14 cellular contexts compared by ENCODE assay signal in genomic region chr4:104901438-104901837, GRCh38.
A peak's percentile ranks its signal among the peaks of the same experiment; 100 is the strongest.
DNase-seq lines count a peak whose midpoint lies in the region; ATAC-seq and TF ChIP-seq lines count a peak whose summit lies in the region.
"Had no signal": no experiment of that assay in that cellular context is flagged by ENCODE, and none has a peak within 500 bp of the region (broad histone marks: within the 10 kb centered on the region; RNA-seq: fewer than 3 reads in every experiment).

No MANE protein-coding gene starts in this region.

- H3K4me1 ChIP-seq in PC-3 (ENCODE audit: insufficient read depth, low read length) = no peaks in the 10 kb centered on the region
- peaks cover 4% of the 10 kb centered on the region for H3K4me1 ChIP-seq in foreskin keratinocyte
- no peaks in the 10 kb centered on the region for H3K4me1 ChIP-seq in ascending aorta
- H3K4me1 ChIP-seq: A549 had no signal

- CTCF ChIA-PET in PC-3 (lab: Charles Lee) = no interaction called here

- no peaks in the 10 kb centered on the region for H3K79me2 ChIP-seq in PC-3 (ENCODE audit: low read length)

- intact Hi-C loops in PC-3 (cut with micrococcal nuclease) = no loop called here
- intact Hi-C loops in ascending aorta (cut with DNase I) = no loop called here

- peak; percentile 9 for DNase-seq in NCI-H2171 treated with DMSO at 0.1 percent for 48 hours (lab: John Stamatoyannopoulos, UW)
- DNase-seq in NCI-H2171 (lab: John Stamatoyannopoulos, UW) = no peak
- DNase-seq in PC-3 = no peak
- peak in 1 of 2 donors; percentile 20 for DNase-seq in foreskin keratinocyte
- peak; percentile 33 for DNase-seq in renal cortical epithelial cell (ENCODE audit: low read depth)
- no peak for DNase-seq in HuH-7 (ENCODE audit: low spot score)
- no peak for DNase-seq in ACHN
- no peak for DNase-seq in ascending aorta (ENCODE audit: low spot score in 2 of 2)
- DNase-seq: activated CD4-positive, alpha-beta T cell treated with anti-CD3 and anti-CD28 coated beads for 36 hours; activated naive CD4-positive, alpha-beta T cell; stimulated activated naive CD4-positive, alpha-beta T cell had no signal

- TF ChIP-seq CTCF in PC-3 (conservative IDR thresholded peaks at IDR 0.05; ENCODE audit: low read depth, low read length) = 0 out of 2 replicates have a peak, but pooled peaks have one; percentile 11
- TF ChIP-seq CTCF in foreskin keratinocyte (conservative IDR thresholded peaks at IDR 0.05) = peak; percentile 47
- no peak for TF ChIP-seq CTCF in ascending aorta (IDR thresholded peaks at IDR 0.05)

- no peak overlapping the region for H3K9ac ChIP-seq in PC-3 (ENCODE audit: low read length)

- POLR2A ChIA-PET in PC-3 (lab: Charles Lee; ENCODE audit: unreplicated experiment) = no interaction called here

- no peak overlapping the region for H3K27ac ChIP-seq in PC-3 (ENCODE audit: low read length)
- no peak overlapping the region for H3K27ac ChIP-seq in foreskin keratinocyte
- H3K27ac ChIP-seq in ascending aorta = no peak overlapping the region
- H3K27ac ChIP-seq: A549 had no signal

- H3K9me3 ChIP-seq in PC-3 (ENCODE audit: low read length) = no peaks in the 10 kb centered on the region
- H3K9me3 ChIP-seq in ascending aorta = no peaks in the 10 kb centered on the region
- H3K9me3 ChIP-seq: A549 had no signal

- no peak overlapping the region for H3K4me2 ChIP-seq in PC-3 (ENCODE audit: low read length)
- H3K4me2 ChIP-seq: A549 had no signal

- BruUV-seq in PC-3 (replicated peaks; lab: Mats Ljungman, UMichigan) = no TSS peak

- H3K36me3 ChIP-seq in PC-3 (ENCODE audit: low read depth, low read length) (no peaks in the 10 kb centered on the region), ascending aorta (no peaks in the 10 kb centered on the region)

- no peak overlapping the region for H2AFZ ChIP-seq in PC-3 (ENCODE audit: low read length)

- in situ Hi-C loops in ACHN (cut with HindIII; ENCODE audit: low pct_ligation_motif_present, low pct_unique_long_range_greater_than_20kb, low sequenced_read_pairs) = no loop called here

- H3K27me3 ChIP-seq in PC-3 (ENCODE audit: low read length) = no peaks in the 10 kb centered on the region
- no peaks in the 10 kb centered on the region for H3K27me3 ChIP-seq in foreskin keratinocyte
- no peaks in the 10 kb centered on the region for H3K27me3 ChIP-seq in ascending aorta

- no peaks in the 10 kb centered on the region for H3K9me2 ChIP-seq in PC-3 (replicated peaks; ENCODE audit: low read length)

- no peak for ATAC-seq in PC-3
- peak; percentile 32 for ATAC-seq in foreskin keratinocyte
- ATAC-seq: A549; activated CD4-positive, alpha-beta T cell treated with anti-CD3 and anti-CD28 coated beads for 36 hours; K562; Panc1 had no signal

- H4K20me1 ChIP-seq in PC-3 (ENCODE audit: low read length) = no peaks in the 10 kb centered on the region

- no peaks in the 10 kb centered on the region for H3F3A ChIP-seq in PC-3 (ENCODE audit: low read length, unreplicated experiment)

- H3K4me3 ChIP-seq in PC-3 (ENCODE audit: low read length) = no peak overlapping the region
- no peak overlapping the region for H3K4me3 ChIP-seq in ascending aorta
- H3K4me3 ChIP-seq: A549, K562 had no signal

Comparison
In these comparisons a context has a peak if more than half of its experiments do, and no peak if none do; other contexts are left out.
1. DNase-seq: peak in NCI-H2171 treated with DMSO at 0.1 percent for 48 hours (single experiment) and renal cortical epithelial cell (single experiment); none in NCI-H2171 (single experiment), PC-3 (single experiment), HuH-7 (single experiment), ACHN (single experiment) and ascending aorta (0 of 2).
2. CTCF ChIP-seq: peak in PC-3 (single experiment) and foreskin keratinocyte (single experiment); none in ascending aorta (0 of 3).